8 cellular contexts compared by ENCODE assay signal in genomic region chr5:109695005-109695926, GRCh38. TPM values are rescaled to one million over a fixed set of nuclear protein-coding genes. Genes with fewer than 3 reads are reported as not detected.
DNase-seq lines count a peak whose midpoint lies in the region; ATAC-seq and TF ChIP-seq lines count a peak whose summit lies in the region.

No MANE protein-coding gene starts in this region.

- DNase-seq in GM06990 (ENCODE audit: extremely low read depth, insufficient read length) = peak; percentile 46
- no peak for DNase-seq in foreskin keratinocyte
- DNase-seq in ureter (ENCODE audit: low spot score) = no peak
- DNase-seq in mesothelial cell of epicardium (ENCODE audit: low spot score in 2 of 2, unreplicated experiment in 2 of 2) = no peak
- DNase-seq in occipital lobe (lab: John Stamatoyannopoulos, UW) = no peak
- no peak for DNase-seq in omental fat pad (ENCODE audit: low spot score)

- ATAC-seq in GM21381 (IDR thresholded peaks at IDR 0.05; ENCODE audit: unreplicated experiment) (peak; percentile 58), HG03558 (IDR thresholded peaks at IDR 0.05; ENCODE audit: extremely low read depth, unreplicated experiment) (peak; percentile 48), foreskin keratinocyte (no peak), omental fat pad (ENCODE audit: low FRiP score) (no peak)

- H3K4me1 Mint-ChIP-seq in mesothelial cell of epicardium = peaks cover 56% of the 10 kb centered on the region

- H3K36me3 Mint-ChIP-seq in mesothelial cell of epicardium = peaks cover 3% of the 10 kb centered on the region

- no peak overlapping the region for H3K4me3 Mint-ChIP-seq in mesothelial cell of epicardium

- TF ChIP-seq CTCF in GM06990 (IDR thresholded peaks at IDR 0.05; ENCODE audit: insufficient read depth, low read length, poor library complexity, severe bottlenecking) (no peak), foreskin keratinocyte (conservative IDR thresholded peaks at IDR 0.05) (no peak), mesothelial cell of epicardium (IDR thresholded peaks at IDR 0.05; ENCODE audit: unreplicated experiment) (no peak), omental fat pad (IDR thresholded peaks at IDR 0.05) (no peak)

- no peaks in the 10 kb centered on the region for H3K36me3 ChIP-seq in GM06990 (ENCODE audit: control insufficient read depth, insufficient read depth, low read length)

- H3K9me3 Mint-ChIP-seq in mesothelial cell of epicardium = no peaks in the 10 kb centered on the region

- no peak overlapping the region for H3K27ac Mint-ChIP-seq in mesothelial cell of epicardium

- H3K4me1 ChIP-seq in foreskin keratinocyte = peaks cover 30% of the 10 kb centered on the region

- H3K4me3 ChIP-seq in GM06990 (replicated peaks; ENCODE audit: low read depth, low read length) = peak overlapping the region; percentile 24

- no peaks in the 10 kb centered on the region for H3K27me3 ChIP-seq in GM06990 (replicated peaks; ENCODE audit: control insufficient read depth, insufficient read depth, low read length)
- H3K27me3 ChIP-seq in foreskin keratinocyte = no peaks in the 10 kb centered on the region

- H3K27me3 Mint-ChIP-seq in mesothelial cell of epicardium (ENCODE audit: low read depth) = peaks cover 2% of the 10 kb centered on the region

- H3K27ac ChIP-seq in foreskin keratinocyte = peak overlapping the region; percentile 15

RNA-seq across cellular contexts. Expression of gene MAN2A1, which starts 5.5 kb away (rescaled TPM):
- total RNA-seq in foreskin keratinocyte (55.0 and 59.1 TPM in 2 replicates), ureter (56.9 TPM), mesothelial cell of epicardium (19.1 to 21.3 TPM (median 20.0 TPM) in 3 replicates), occipital lobe (69.7 TPM), omental fat pad (10 to 100 TPM; 38.3 to 51.9 (median 46.2) TPM)
- polyA plus RNA-seq in foreskin keratinocyte = 9.0 and 11.5 TPM in 2 replicates

Comparison
In these comparisons a context has a peak if more than half of its experiments do, and no peak if none do; other contexts are left out.
1. ATAC-seq: peak in GM21381 (single experiment) and HG03558 (single experiment); none in foreskin keratinocyte (single experiment) and omental fat pad (single experiment).